Comparison of ENCODE assay signal across 28 cellular contexts in genomic region chr14:72448212-72448611, GRCh38.
"Had no signal": no experiment of that assay in that cellular context is flagged by ENCODE, and none has a peak within 500 bp of the region (broad histone marks: within the 10 kb centered on the region; RNA-seq: fewer than 3 reads in every experiment).

No MANE protein-coding gene starts in this region.

- H3K4me3 Mint-ChIP-seq: activated CD4-positive, alpha-beta memory T cell treated with anti-CD3 and anti-CD28 coated beads for 36 hours; activated CD4-positive, alpha-beta T cell treated with anti-CD3 and anti-CD28 coated beads, Interleukin-2, amount 10 ng/mL, durations not matched to agents 24 days and 14 days; activated T-cell treated with anti-CD3 and anti-CD28 coated beads, Interleukin-2, amount 50 U/mL, for 4 hours; activated T-helper 17 cell treated with anti-CD3 and anti-CD28 coated beads, Interleukin-2, amount 50 U/mL, for 72 hours; central memory CD8-positive, alpha-beta T cell; dendritic cell treated with granulocyte-macrophage colony-stimulating factor and Interleukin-4, amounts not matched to agents 40 ng/mL and 50 ng/mL, for 4 days; mesothelial cell of epicardium; naive B cell; stimulated activated naive CD8-positive, alpha-beta T cell treated with anti-CD3 and anti-CD28 coated beads, Interleukin-15, Interleukin-2, amounts not matched to agents 100 ng/mL and 50 ng/mL, for 24 hours had no signal

- ATAC-seq: activated naive CD4-positive, alpha-beta T cell treated with anti-CD3 and anti-CD28 coated beads, Interleukin-2, amount 50 U/mL, for 72 hours; activated T-cell treated with anti-CD3 and anti-CD28 coated beads, Interleukin-2, amount 50 U/mL, for 4 hours; activated T-helper 17 cell treated with anti-CD3 and anti-CD28 coated beads, Interleukin-2, amount 50 U/mL, for 72 hours; heart right ventricle; pancreas; sciatic nerve had no signal

- H3K9me3 Mint-ChIP-seq: activated CD4-positive, alpha-beta memory T cell treated with anti-CD3 and anti-CD28 coated beads for 36 hours; activated CD4-positive, alpha-beta T cell treated with anti-CD3 and anti-CD28 coated beads, Interleukin-2, amount 10 ng/mL, durations not matched to agents 24 days and 14 days; activated naive CD4-positive, alpha-beta T cell treated with anti-CD3 and anti-CD28 coated beads, Interleukin-2, amount 50 U/mL, for 72 hours; activated T-cell treated with anti-CD3 and anti-CD28 coated beads, Interleukin-2, amount 50 U/mL, for 4 hours; activated T-helper 17 cell treated with anti-CD3 and anti-CD28 coated beads, Interleukin-2, amount 50 U/mL, for 72 hours; central memory CD8-positive, alpha-beta T cell; dendritic cell treated with granulocyte-macrophage colony-stimulating factor and Interleukin-4, amounts not matched to agents 40 ng/mL and 50 ng/mL, for 4 days; mesothelial cell of epicardium; naive B cell; stimulated activated naive CD8-positive, alpha-beta T cell treated with anti-CD3 and anti-CD28 coated beads, Interleukin-15, Interleukin-2, amounts not matched to agents 100 ng/mL and 50 ng/mL, for 24 hours had no signal

- H3K27ac ChIP-seq: epithelial cell of prostate, esophagus squamous epithelium, heart right ventricle, pancreas, prostate gland, skin epidermis, thoracic aorta had no signal

- DNase-seq: activated CD4-positive, alpha-beta memory T cell treated with anti-CD3 and anti-CD28 coated beads for 36 hours; activated CD4-positive, alpha-beta T cell treated with anti-CD3 and anti-CD28 coated beads, Interleukin-2, amount 10 ng/mL, durations not matched to agents 24 days and 14 days; activated CD4-positive, CD25-positive, alpha-beta regulatory T cell treated with anti-CD3 and anti-CD28 coated beads, Interleukin-2, amount 50 U/mL, for 72 hours; activated gamma-delta T cell treated with Interleukin-2 at 50 U/mL for 16 hours; activated T-cell treated with anti-CD3 and anti-CD28 coated beads, Interleukin-2, amount 50 U/mL, for 4 hours; effector CD4-positive, alpha-beta T cell; esophagus squamous epithelium; foreskin melanocyte; heart right ventricle; naive B cell; nucleus accumbens; pancreas; retina; stimulated activated CD4-positive, alpha-beta T cell treated with anti-CD3 and anti-CD28 coated beads, Interleukin-12 subunit alpha, Interleukin-12 subunit beta, amount 100 ng/mL, for 4 hours; stimulated activated CD4-positive, alpha-beta T cell treated with anti-CD3 and anti-CD28 coated beads, Interleukin-4, amount 100 ng/mL, for 1 hour; T-helper 9 cell; trophoblast cell had no signal

- H3K9me3 ChIP-seq: esophagus squamous epithelium, heart right ventricle, pancreas, prostate gland, thoracic aorta had no signal

- H3K27ac Mint-ChIP-seq: activated CD4-positive, alpha-beta memory T cell treated with anti-CD3 and anti-CD28 coated beads for 36 hours; activated CD4-positive, alpha-beta T cell treated with anti-CD3 and anti-CD28 coated beads, Interleukin-2, amount 10 ng/mL, durations not matched to agents 24 days and 14 days; activated naive CD4-positive, alpha-beta T cell treated with anti-CD3 and anti-CD28 coated beads, Interleukin-2, amount 50 U/mL, for 72 hours; activated T-helper 17 cell treated with anti-CD3 and anti-CD28 coated beads, Interleukin-2, amount 50 U/mL, for 72 hours; dendritic cell treated with granulocyte-macrophage colony-stimulating factor and Interleukin-4, amounts not matched to agents 40 ng/mL and 50 ng/mL, for 4 days; mesothelial cell of epicardium; stimulated activated naive CD8-positive, alpha-beta T cell treated with anti-CD3 and anti-CD28 coated beads, Interleukin-15, Interleukin-2, amounts not matched to agents 100 ng/mL and 50 ng/mL, for 24 hours had no signal

- H3K36me3 Mint-ChIP-seq: activated CD4-positive, alpha-beta memory T cell treated with anti-CD3 and anti-CD28 coated beads for 36 hours; activated naive CD4-positive, alpha-beta T cell treated with anti-CD3 and anti-CD28 coated beads, Interleukin-2, amount 50 U/mL, for 72 hours; mesothelial cell of epicardium; naive B cell had no signal

- H3K27me3 Mint-ChIP-seq: activated T-helper 17 cell treated with anti-CD3 and anti-CD28 coated beads, Interleukin-2, amount 50 U/mL, for 72 hours; central memory CD8-positive, alpha-beta T cell had no signal

- H3K36me3 ChIP-seq: esophagus squamous epithelium, heart right ventricle, pancreas, prostate gland, thoracic aorta had no signal
